ENCODE assay signal across 11 cellular contexts in genomic region chr11:78339483-78339882, GRCh38.
DNase-seq lines count a peak whose midpoint lies in the region; TF ChIP-seq lines count a peak whose summit lies in the region.
"Had no signal": no experiment of that assay in that cellular context is flagged by ENCODE, and none has a peak within 500 bp of the region (broad histone marks: within the 10 kb centered on the region; RNA-seq: fewer than 3 reads in every experiment).

No MANE protein-coding gene starts in this region.

- H3K4me2 ChIP-seq in osteoblast (ENCODE audit: insufficient read depth, low read length) = no peak overlapping the region

- in situ Hi-C loops in SK-MEL-5 (cut with HindIII; ENCODE audit: low pct_unique_long_range_greater_than_20kb, low sequenced_read_pairs) = no loop called here

- H3K27me3 ChIP-seq in osteoblast (ENCODE audit: insufficient read depth, low read length) = no peaks in the 10 kb centered on the region
- H3K27me3 ChIP-seq in BE2C = no peaks in the 10 kb centered on the region

- peaks cover 10% of the 10 kb centered on the region for H3K36me3 Mint-ChIP-seq in mesothelial cell of epicardium

- no peak overlapping the region for H3K4me3 Mint-ChIP-seq in mesothelial cell of epicardium
- H3K4me3 Mint-ChIP-seq: CD4-positive, alpha-beta T cell had no signal

- H2AFZ ChIP-seq in osteoblast (ENCODE audit: low read length) = no peak overlapping the region

- H3K9me3 ChIP-seq in osteoblast (ENCODE audit: low read depth, low read length) (no peaks in the 10 kb centered on the region), BE2C (no peaks in the 10 kb centered on the region)
- H3K9me3 ChIP-seq: thoracic aorta had no signal

- no peaks in the 10 kb centered on the region for H3K79me2 ChIP-seq in osteoblast (ENCODE audit: insufficient read depth, low read length)

- peak overlapping the region; percentile 41 for H3K27ac Mint-ChIP-seq in mesothelial cell of epicardium
- H3K27ac Mint-ChIP-seq: CD4-positive, alpha-beta T cell had no signal

- no peaks in the 10 kb centered on the region for H3K36me3 ChIP-seq in osteoblast (ENCODE audit: insufficient read depth, low read length)
- no peaks in the 10 kb centered on the region for H3K36me3 ChIP-seq in BE2C
- H3K36me3 ChIP-seq: thoracic aorta had no signal

- H3K27me3 Mint-ChIP-seq in mesothelial cell of epicardium (ENCODE audit: low read depth) = no peaks in the 10 kb centered on the region
- H3K27me3 Mint-ChIP-seq: CD4-positive, alpha-beta T cell had no signal

- H3K4me1 Mint-ChIP-seq in mesothelial cell of epicardium = peaks cover 36% of the 10 kb centered on the region

- H3K4me1 ChIP-seq in osteoblast (ENCODE audit: insufficient read depth, low read length) (no peaks in the 10 kb centered on the region), BE2C (peaks cover 6% of the 10 kb centered on the region; the same call in 1 of the 2 replicates)

- peaks cover 12% of the 10 kb centered on the region for H3K9me3 Mint-ChIP-seq in mesothelial cell of epicardium
- H3K9me3 Mint-ChIP-seq: CD4-positive, alpha-beta T cell had no signal

- no peak overlapping the region for H3K4me3 ChIP-seq in osteoblast (ENCODE audit: insufficient read depth, low read length)
- no peak overlapping the region for H3K4me3 ChIP-seq in BE2C (ENCODE audit: low read depth, low read length)
- H3K4me3 ChIP-seq: thoracic aorta had no signal

- H4K20me1 ChIP-seq in osteoblast (ENCODE audit: insufficient read depth, low read length) = no peaks in the 10 kb centered on the region

- H3K27ac ChIP-seq in osteoblast (ENCODE audit: low read depth, low read length) = no peak overlapping the region
- H3K27ac ChIP-seq: thoracic aorta had no signal

- TF ChIP-seq CTCF in mesothelial cell of epicardium (IDR thresholded peaks at IDR 0.05; ENCODE audit: unreplicated experiment) (no peak), osteoblast (IDR thresholded peaks at IDR 0.05; ENCODE audit: extremely low read depth, low read depth, low read length) (no peak), BE2C (IDR thresholded peaks at IDR 0.05; ENCODE audit: low read depth, low read length) (no peak)

- peak; percentile 62 for DNase-seq in DMS153 treated with DMSO at 0.1 percent for 48 hours (lab: John Stamatoyannopoulos, UW; ENCODE audit: unreplicated experiment)
- DNase-seq in NCI-H1092 treated with DMSO at 0.1 percent for 48 hours (lab: John Stamatoyannopoulos, UW) = peak; percentile 76
- peak; percentile 80 for DNase-seq in SK-MEL-5 (ENCODE audit: low read depth, low spot score)
- no peak for DNase-seq in mesothelial cell of epicardium (ENCODE audit: low spot score in 2 of 2, unreplicated experiment in 2 of 2)
- no peak for DNase-seq in NCI-H226
- no peak for DNase-seq in UCSD-AML1 (lab: John Stamatoyannopoulos, UW; ENCODE audit: unreplicated experiment)
- no peak for DNase-seq in osteoblast (ENCODE audit: insufficient read length, low spot score, missing footprints)
- no peak for DNase-seq in BE2C
- DNase-seq: CD4-positive, alpha-beta T cell; mesenchymal stem cell had no signal

Comparison
In these comparisons a context has a peak if more than half of its experiments do, and no peak if none do; other contexts are left out.
1. DNase-seq: peak in DMS153 treated with DMSO at 0.1 percent for 48 hours (single experiment), NCI-H1092 treated with DMSO at 0.1 percent for 48 hours (single experiment) and SK-MEL-5 (single experiment); none in mesothelial cell of epicardium (0 of 2), NCI-H226 (single experiment), UCSD-AML1 (single experiment), osteoblast (single experiment) and BE2C (single experiment).